ENCODE assay signal across 4 cellular contexts in the genomic region with DNA sequence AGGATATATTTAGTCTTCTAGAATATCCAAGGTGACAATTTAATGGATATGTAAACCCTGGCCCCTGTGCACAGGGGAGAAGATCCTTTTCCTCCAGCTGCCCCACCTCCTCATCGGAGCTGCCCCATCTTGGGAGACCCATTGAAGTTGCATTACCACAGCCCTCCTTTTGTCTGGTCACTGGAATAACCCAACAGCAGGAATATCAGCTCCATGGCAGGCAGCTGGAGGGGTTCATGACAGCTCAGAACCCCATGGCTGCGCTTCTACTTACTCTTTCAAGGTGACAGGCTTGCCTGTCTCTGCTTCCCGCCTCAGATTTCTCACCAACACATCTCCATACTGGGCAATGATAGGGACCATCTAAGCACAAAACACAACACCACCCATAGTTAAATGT. TPM values are rescaled to one million over a fixed set of nuclear protein-coding genes. Genes with fewer than 3 reads are reported as not detected.
"Had no signal": no experiment of that assay in that cellular context is flagged by ENCODE, and none has a peak within 500 bp of the region (broad histone marks: within the 10 kb centered on the region; RNA-seq: fewer than 3 reads in every experiment).

No MANE protein-coding gene starts in this region.

RNA-seq across cellular contexts. Expression of gene CYP3A4, which starts 14.5 kb away (rescaled TPM):
- total RNA-seq: LHCN-M2, MCF 10A, NCI-H460 had no signal

RNA-seq across cellular contexts. Expression of gene CYP3A7, which starts 34.5 kb away (rescaled TPM):
- total RNA-seq: LHCN-M2, M059J, MCF 10A, NCI-H460 had no signal

RNA-seq across cellular contexts. Expression of gene CYP3A43, which starts 58.3 kb away (rescaled TPM):
- total RNA-seq: LHCN-M2, M059J, MCF 10A had no signal
